ENCODE assay signal across 20 cellular contexts in genomic region chrX:123217728-123218127, GRCh38. TPM values are rescaled to one million over a fixed set of nuclear protein-coding genes. Genes with fewer than 3 reads are reported as not detected.
"Had no signal": no experiment of that assay in that cellular context is flagged by ENCODE, and none has a peak within 500 bp of the region (broad histone marks: within the 10 kb centered on the region; RNA-seq: fewer than 3 reads in every experiment).

No MANE protein-coding gene starts in this region.

- H3K27me3 Mint-ChIP-seq: naive thymus-derived CD4-positive, alpha-beta T cell; stimulated activated naive B cell treated with anti-CD40 and anti-IgM and Interleukin-4, amounts not matched to agents 10 μg/mL and 1 μg/mL and 100 μg/mL, for 72 hours; stimulated activated naive CD8-positive, alpha-beta T cell treated with anti-CD3 and anti-CD28 coated beads, Interleukin-15, amount 100 ng/mL, for 72 hours had no signal

- H3K27me3 ChIP-seq: foreskin keratinocyte, left lung, sigmoid colon, testis, tibial nerve, upper lobe of right lung, vagina had no signal

- ATAC-seq: foreskin keratinocyte; naive thymus-derived CD4-positive, alpha-beta T cell; stimulated activated naive B cell treated with anti-CD40 and anti-IgM and Interleukin-4, amounts not matched to agents 10 μg/mL and 1 μg/mL and 100 μg/mL, for 72 hours; stimulated activated naive CD8-positive, alpha-beta T cell treated with anti-CD3 and anti-CD28 coated beads, Interleukin-15, amount 100 ng/mL, for 72 hours; upper lobe of right lung had no signal

- H3K4me1 ChIP-seq: foreskin keratinocyte, left lung, psoas muscle, sigmoid colon, tibial nerve, upper lobe of right lung, vagina had no signal

- H3K4me3 Mint-ChIP-seq: naive thymus-derived CD4-positive, alpha-beta T cell; nephron progenitor cell; stimulated activated naive B cell treated with anti-CD40 and anti-IgM and Interleukin-4, amounts not matched to agents 10 μg/mL and 1 μg/mL and 100 μg/mL, for 72 hours; stimulated activated naive CD8-positive, alpha-beta T cell treated with anti-CD3 and anti-CD28 coated beads, Interleukin-15, amount 100 ng/mL, for 72 hours had no signal

- H3K9me3 ChIP-seq: left lung, psoas muscle, sigmoid colon, testis, tibial nerve, upper lobe of right lung, vagina had no signal

- H3K4me1 Mint-ChIP-seq: nephron progenitor cell; stimulated activated naive B cell treated with anti-CD40 and anti-IgM and Interleukin-4, amounts not matched to agents 10 μg/mL and 1 μg/mL and 100 μg/mL, for 72 hours; stimulated activated naive CD8-positive, alpha-beta T cell treated with anti-CD3 and anti-CD28 coated beads, Interleukin-15, amount 100 ng/mL, for 72 hours had no signal

- H3K27ac Mint-ChIP-seq: naive thymus-derived CD4-positive, alpha-beta T cell; nephron progenitor cell; stimulated activated naive B cell treated with anti-CD40 and anti-IgM and Interleukin-4, amounts not matched to agents 10 μg/mL and 1 μg/mL and 100 μg/mL, for 72 hours; stimulated activated naive CD8-positive, alpha-beta T cell treated with anti-CD3 and anti-CD28 coated beads, Interleukin-15, amount 100 ng/mL, for 72 hours had no signal

- H3K27ac ChIP-seq: foreskin keratinocyte, left lung, psoas muscle, sigmoid colon, skin epidermis, testis, tibial nerve, upper lobe of right lung, vagina had no signal

- FAIRE-seq: islet of Langerhans had no signal

- H3K9me3 Mint-ChIP-seq: stimulated activated naive B cell treated with anti-CD40 and anti-IgM and Interleukin-4, amounts not matched to agents 10 μg/mL and 1 μg/mL and 100 μg/mL, for 72 hours; stimulated activated naive CD8-positive, alpha-beta T cell treated with anti-CD3 and anti-CD28 coated beads, Interleukin-15, amount 100 ng/mL, for 72 hours had no signal

- DNase-seq: foreskin keratinocyte; hippocampal formation; left lung; mesendoderm; naive thymus-derived CD4-positive, alpha-beta T cell; nephron progenitor cell; retina; sigmoid colon; stimulated activated CD4-positive, alpha-beta T cell treated with anti-CD3 and anti-CD28 coated beads, Interleukin-2, amount 100 ng/mL, for 24 hours; stimulated activated CD4-positive, alpha-beta T cell treated with anti-CD3 and anti-CD28 coated beads, Interleukin-4, amount 100 ng/mL, for 4 hours; stimulated activated naive B cell treated with anti-CD40 and anti-IgM and Interleukin-4, amounts not matched to agents 10 μg/mL and 1 μg/mL and 100 μg/mL, for 72 hours; stimulated activated naive CD8-positive, alpha-beta T cell treated with anti-CD3 and anti-CD28 coated beads, Interleukin-15, amount 100 ng/mL, for 72 hours; upper lobe of right lung had no signal

- H3K36me3 ChIP-seq: left lung, sigmoid colon, tibial nerve, upper lobe of right lung, vagina had no signal

- H3K4me3 ChIP-seq: left lung, lung, psoas muscle, sigmoid colon, skin epidermis, testis, tibial nerve, upper lobe of right lung, vagina had no signal

- H3K36me3 Mint-ChIP-seq: naive thymus-derived CD4-positive, alpha-beta T cell; stimulated activated naive B cell treated with anti-CD40 and anti-IgM and Interleukin-4, amounts not matched to agents 10 μg/mL and 1 μg/mL and 100 μg/mL, for 72 hours had no signal

RNA-seq across cellular contexts. Expression of gene GRIA3, which starts 33.6 kb away (rescaled TPM):
- total RNA-seq: foreskin keratinocyte; naive thymus-derived CD4-positive, alpha-beta T cell; upper lobe of right lung had no signal
- polyA plus RNA-seq: foreskin keratinocyte; naive thymus-derived CD4-positive, alpha-beta T cell had no signal
